Comparison of ENCODE assay signal across 10 cellular contexts in the genomic region with DNA sequence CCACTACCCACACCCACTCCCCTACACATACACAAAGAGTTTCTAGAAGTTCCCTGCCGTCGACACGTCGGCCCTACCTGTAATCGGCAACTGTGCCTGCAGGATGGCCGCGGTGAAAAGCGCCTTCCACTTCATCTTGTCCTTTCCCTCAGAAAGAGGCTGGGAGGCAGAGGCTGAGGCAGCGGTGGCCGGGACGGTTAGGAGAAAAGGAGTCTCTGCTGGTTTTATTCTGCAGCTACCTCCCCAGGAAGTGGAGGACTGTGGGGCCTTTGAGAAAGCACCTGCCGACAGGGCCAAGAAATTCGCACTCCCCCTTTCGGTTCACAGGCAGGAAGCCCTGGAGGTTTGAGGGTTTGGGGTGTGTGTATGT. TPM values are rescaled to one million over a fixed set of nuclear protein-coding genes. Genes with fewer than 3 reads are reported as not detected.
DNase-seq lines count a peak whose midpoint lies in the region; ATAC-seq and TF ChIP-seq lines count a peak whose summit lies in the region.
"Had no signal": no experiment of that assay in that cellular context is flagged by ENCODE, and none has a peak within 500 bp of the region (broad histone marks: within the 10 kb centered on the region; RNA-seq: fewer than 3 reads in every experiment).

Gene CD247, minus strand, starts transcription at position 199 of the 370 bp plus-strand sequence. Its CDS starts 64 bp downstream, at position 135.

- H3K27ac Mint-ChIP-seq in activated CD4-positive, alpha-beta T cell treated with anti-CD3 and anti-CD28 coated beads, Interleukin-2, amount 10 ng/mL, durations not matched to agents 7 days and 5 days: peak within 1 kb of the TSS; percentile 100
- peak within 1 kb of the TSS; percentile 100 for H3K27ac Mint-ChIP-seq in activated naive CD8-positive, alpha-beta T cell treated with anti-CD3 and anti-CD28 coated beads, Interleukin-2, amount 50 U/mL, for 24 hours

- H3F3A ChIP-seq in SK-N-SH (replicated peaks; ENCODE audit: insufficient read depth): no peaks in the 10 kb centered on the region

- H3K36me3 ChIP-seq in left lung (no peaks in the 10 kb centered on the region), SK-N-SH (replicated peaks in 1 of 2; ENCODE audit: control insufficient read depth in 1 of 2, insufficient read depth in 2 of 2, low read length in 1 of 2) (no peaks in the 10 kb centered on the region), sigmoid colon (no peaks in the 10 kb centered on the region)

- H3K9me2 ChIP-seq in SK-N-SH: 0 out of 2 replicates have a peak, but pooled peaks cover 4% of the 10 kb centered on the region

- no peaks in the 10 kb centered on the region for H4K20me1 ChIP-seq in SK-N-SH (ENCODE audit: insufficient read depth)

- H2AFZ ChIP-seq in SK-N-SH (ENCODE audit: low read depth): no peak within 1 kb of the TSS

- intact Hi-C loops in left lung (cut with DNase I): no loop called here
- intact Hi-C loops in sigmoid colon (cut with DNase I): no loop called here

- TF ChIP-seq EP300 in SK-N-SH (IDR thresholded peaks at IDR 0.05; ENCODE audit: borderline replicate concordance in 1 of 2, low read depth in 1 of 2, low read length in 1 of 2): no peak
- no peak for TF ChIP-seq EP300 in sigmoid colon (IDR thresholded peaks at IDR 0.05)

- H3K4me1 ChIP-seq in left lung: no peaks in the 10 kb centered on the region
- H3K4me1 ChIP-seq in SK-N-SH (ENCODE audit: control insufficient read depth in 1 of 2, insufficient read depth in 2 of 2, low read depth in 1 of 2, low read length in 1 of 2): no peaks in the 10 kb centered on the region
- H3K4me1 ChIP-seq in sigmoid colon: no peaks in the 10 kb centered on the region

- TF ChIP-seq CTCF in GM13976 (IDR thresholded peaks at IDR 0.05; ENCODE audit: borderline replicate concordance, control extremely low read depth, extremely low read depth, insufficient read depth, missing control alignments): no peak
- no peak for TF ChIP-seq CTCF in left lung (IDR thresholded peaks at IDR 0.05)
- TF ChIP-seq CTCF in SK-N-SH (IDR thresholded peaks at IDR 0.05): no peak
- no peak for TF ChIP-seq CTCF in sigmoid colon (IDR thresholded peaks at IDR 0.05)

- H3K4me1 Mint-ChIP-seq in activated CD4-positive, alpha-beta T cell treated with anti-CD3 and anti-CD28 coated beads, Interleukin-2, amount 10 ng/mL, durations not matched to agents 7 days and 5 days: peaks cover 38% of the 10 kb centered on the region
- peaks cover 31% of the 10 kb centered on the region for H3K4me1 Mint-ChIP-seq in activated naive CD8-positive, alpha-beta T cell treated with anti-CD3 and anti-CD28 coated beads, Interleukin-2, amount 50 U/mL, for 24 hours

- in situ Hi-C loops in GM13976 (cut with MboI; ENCODE audit: low sequenced_read_pairs, unreplicated experiment): no loop called here

- no peak within 1 kb of the TSS for H3K27ac ChIP-seq in left lung
- no peak within 1 kb of the TSS for H3K27ac ChIP-seq in SK-N-SH (ENCODE audit: low read depth in 2 of 2, low read length in 1 of 2)
- H3K27ac ChIP-seq in sigmoid colon: no peak within 1 kb of the TSS

- H3K27me3 Mint-ChIP-seq in activated CD4-positive, alpha-beta T cell treated with anti-CD3 and anti-CD28 coated beads, Interleukin-2, amount 10 ng/mL, durations not matched to agents 7 days and 5 days: peaks cover 6% of the 10 kb centered on the region
- H3K27me3 Mint-ChIP-seq in activated naive CD8-positive, alpha-beta T cell treated with anti-CD3 and anti-CD28 coated beads, Interleukin-2, amount 50 U/mL, for 24 hours: no peaks in the 10 kb centered on the region

- TF ChIP-seq RAD21 in SK-N-SH (IDR thresholded peaks at IDR 0.05; ENCODE audit: low read length): no peak

- H3K9me3 ChIP-seq in left lung: no peaks in the 10 kb centered on the region
- H3K9me3 ChIP-seq in SK-N-SH: no peaks in the 10 kb centered on the region
- no peaks in the 10 kb centered on the region for H3K9me3 ChIP-seq in sigmoid colon

- no peaks in the 10 kb centered on the region for H3K79me2 ChIP-seq in SK-N-SH (ENCODE audit: insufficient read depth)

- H3K36me3 Mint-ChIP-seq in activated CD4-positive, alpha-beta T cell treated with anti-CD3 and anti-CD28 coated beads, Interleukin-2, amount 10 ng/mL, durations not matched to agents 7 days and 5 days (ENCODE audit: low read depth): peaks cover 46% of the 10 kb centered on the region
- peaks cover 39% of the 10 kb centered on the region for H3K36me3 Mint-ChIP-seq in activated naive CD8-positive, alpha-beta T cell treated with anti-CD3 and anti-CD28 coated beads, Interleukin-2, amount 50 U/mL, for 24 hours (ENCODE audit: low read depth)

- H3K4me3 ChIP-seq in left lung: peak within 1 kb of the TSS in 1 of 2 donors; percentile 22
- no peak within 1 kb of the TSS for H3K4me3 ChIP-seq in SK-N-SH (ENCODE audit: low read depth in 2 of 2, low read length in 1 of 2)
- H3K4me3 ChIP-seq in sigmoid colon: no peak within 1 kb of the TSS

- DNase-seq in GM13976 (ENCODE audit: low spot score) (peak; percentile 47), left lung (no peak), SK-N-SH (no peak), sigmoid colon (no peak)
- peak; percentile 86 for DNase-seq in activated CD4-positive, alpha-beta T cell treated with anti-CD3 and anti-CD28 coated beads, Interleukin-2, amount 10 ng/mL, durations not matched to agents 7 days and 5 days
- peak; percentile 67 for DNase-seq in activated naive CD8-positive, alpha-beta T cell treated with anti-CD3 and anti-CD28 coated beads, Interleukin-2, amount 50 U/mL, for 24 hours
- DNase-seq in stimulated activated CD4-positive, alpha-beta T cell treated with anti-CD3 and anti-CD28 coated beads, Interleukin-4, amount 100 ng/mL, for 1 hour: peak; percentile 60
- DNase-seq: NCI-H69 had no signal

- H3K27me3 ChIP-seq in left lung (no peaks in the 10 kb centered on the region), SK-N-SH (ENCODE audit: insufficient read depth) (no peaks in the 10 kb centered on the region; the same call in 1 of the 2 replicates), sigmoid colon (no peaks in the 10 kb centered on the region)

- TF ChIP-seq POLR2A in sigmoid colon (IDR thresholded peaks at IDR 0.05): no peak

- POLR2A ChIA-PET in activated CD4-positive, alpha-beta T cell treated with anti-CD3 and anti-CD28 coated beads, Interleukin-2, amount 10 ng/mL, durations not matched to agents 7 days and 5 days (lab: Charles Lee): interaction anchor here (1.2 kb wide), 1 partner anchor 63 kb away, joined by 3 read pairs; no protein-coding TSS in a partner anchor
- POLR2A ChIA-PET in SK-N-SH (lab: Yijun Ruan, JAX): no interaction called here

- peak within 1 kb of the TSS; percentile 100 for H3K4me3 Mint-ChIP-seq in activated CD4-positive, alpha-beta T cell treated with anti-CD3 and anti-CD28 coated beads, Interleukin-2, amount 10 ng/mL, durations not matched to agents 7 days and 5 days
- peak within 1 kb of the TSS; percentile 98 for H3K4me3 Mint-ChIP-seq in activated naive CD8-positive, alpha-beta T cell treated with anti-CD3 and anti-CD28 coated beads, Interleukin-2, amount 50 U/mL, for 24 hours

- 92% methylated on average over 14 of the region's 14 CpGs for WGBS in SK-N-SH (ENCODE audit: low lambda C conversion rate)
- WGBS in sigmoid colon, 2 donors: 64 to 92% methylated on average over 14 of the region's 14 CpGs

- H3K9me3 Mint-ChIP-seq in activated CD4-positive, alpha-beta T cell treated with anti-CD3 and anti-CD28 coated beads, Interleukin-2, amount 10 ng/mL, durations not matched to agents 7 days and 5 days: no peaks in the 10 kb centered on the region
- H3K9me3 Mint-ChIP-seq in activated naive CD8-positive, alpha-beta T cell treated with anti-CD3 and anti-CD28 coated beads, Interleukin-2, amount 50 U/mL, for 24 hours: no peaks in the 10 kb centered on the region

- ATAC-seq in activated naive CD8-positive, alpha-beta T cell treated with anti-CD3 and anti-CD28 coated beads, Interleukin-2, amount 50 U/mL, for 24 hours: peak; percentile 55
- ATAC-seq in HG03108 (IDR thresholded peaks at IDR 0.05; ENCODE audit: unreplicated experiment) (no peak), left lung (no peak)

- H3K9ac ChIP-seq in SK-N-SH: no peak within 1 kb of the TSS

- CTCF ChIA-PET in activated CD4-positive, alpha-beta T cell treated with anti-CD3 and anti-CD28 coated beads, Interleukin-2, amount 10 ng/mL, durations not matched to agents 7 days and 5 days (lab: Charles Lee): interaction anchor here (0.9 to 2.7 kb wide), 15 partner anchors 9 to 298 kb away, joined by 3 to 7 read pairs (median 5); partner anchors contain the start of gene POU2F1
- CTCF ChIA-PET in SK-N-SH (lab: Yijun Ruan, JAX): no interaction called here

- no peak within 1 kb of the TSS for H3K4me2 ChIP-seq in SK-N-SH

TF ChIP-seq in SK-N-SH, 30 proteins besides CTCF, POLR2A, EP300 and RAD21:
- TF ChIP-seq NFIC (IDR thresholded peaks at IDR 0.05; ENCODE audit: borderline replicate concordance) (no peak), YY1 (IDR thresholded peaks at IDR 0.05; ENCODE audit: low read depth) (no peak), MAX (IDR thresholded peaks at IDR 0.05; ENCODE audit: low read depth) (no peak), SMC3 (IDR thresholded peaks at IDR 0.05; ENCODE audit: low read depth, low read length) (no peak), POLR2AphosphoS5 (IDR thresholded peaks at IDR 0.05; ENCODE audit: low read depth, low read length) (no peak), FOXJ3 (CRISPR knock-in tag; IDR thresholded peaks at IDR 0.05) (no peak)

RNA-seq across cellular contexts. Expression of gene CD247, which starts in this region (rescaled TPM):
- 100 to 1,000 TPM; 251 to 261 TPM for total RNA-seq in activated CD4-positive, alpha-beta T cell treated with anti-CD3 and anti-CD28 coated beads, Interleukin-2, amount 10 ng/mL, durations not matched to agents 7 days and 5 days
- total RNA-seq in left lung (1 to 10 TPM; 5.3 to 5.6 TPM), sigmoid colon (1 to 10 TPM in 1 of 4 donors, under 1 TPM in 1, not detected in 2; 0.36 to 1.8 TPM)
- polyA plus RNA-seq in SK-N-SH (2012; rRNA removed) (0.08 TPM in 1 of 2 replicates, not detected in the other), sigmoid colon (10 to 100 TPM in 1 of 3 donors, under 1 TPM in 1, not detected in 1; 0.92 to 20.3 TPM)
- polyA plus RNA-seq in SK-N-SH (2012; cell fraction: cytosol; rRNA removed): 0.05 TPM in 1 of 2 replicates, not detected in the other
- 0.04 TPM in 1 of 2 replicates, not detected in the other for polyA plus RNA-seq in SK-N-SH (2012; cell fraction: nucleus; rRNA removed)
- polyA plus RNA-seq: BJ had no signal

Comparison
In these comparisons a context has a peak if more than half of its experiments do, and no peak if none do; other contexts are left out.
1. RNA of gene CD247 (total RNA-seq): 251 to 261 TPM in activated CD4-positive, alpha-beta T cell treated with anti-CD3 and anti-CD28 coated beads, Interleukin-2, amount 10 ng/mL, durations not matched to agents 7 days and 5 days; 5.3 to 5.6 TPM in left lung and 0.36 to 1.8 TPM in sigmoid colon; every median in the first group is over 10 times any median in the second.
2. DNase-seq: peak in GM13976 (single experiment), activated CD4-positive, alpha-beta T cell treated with anti-CD3 and anti-CD28 coated beads, Interleukin-2, amount 10 ng/mL, durations not matched to agents 7 days and 5 days (single experiment), activated naive CD8-positive, alpha-beta T cell treated with anti-CD3 and anti-CD28 coated beads, Interleukin-2, amount 50 U/mL, for 24 hours (single experiment) and stimulated activated CD4-positive, alpha-beta T cell treated with anti-CD3 and anti-CD28 coated beads, Interleukin-4, amount 100 ng/mL, for 1 hour (single experiment); none in left lung (0 of 2), SK-N-SH (single experiment) and sigmoid colon (single experiment).